ENCODE assay signal across 23 cellular contexts in the genomic region with DNA sequence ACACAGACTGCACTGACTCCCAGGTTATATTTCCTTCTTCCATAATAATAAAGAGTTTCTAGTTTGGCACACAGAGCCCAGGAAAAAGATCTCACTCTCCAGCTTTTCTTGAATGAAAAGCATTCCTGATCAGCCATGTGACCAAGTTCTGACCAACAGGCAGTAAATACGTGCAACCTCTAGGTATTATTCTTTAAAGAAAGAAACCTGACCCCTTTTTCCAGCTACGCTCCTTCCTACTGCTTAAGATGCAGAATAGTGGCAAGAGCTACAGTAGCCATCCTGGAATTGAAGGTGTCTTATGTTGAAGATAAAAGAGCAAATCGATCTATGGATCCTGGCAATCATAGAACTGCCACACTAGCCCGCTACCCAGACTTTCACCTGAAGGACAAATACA.
DNase-seq lines count a peak whose midpoint lies in the region; ATAC-seq and TF ChIP-seq lines count a peak whose summit lies in the region.
"Had no signal": no experiment of that assay in that cellular context is flagged by ENCODE, and none has a peak within 500 bp of the region (broad histone marks: within the 10 kb centered on the region; RNA-seq: fewer than 3 reads in every experiment).

No MANE protein-coding gene starts in this region.

- peaks cover 15% of the 10 kb centered on the region; the same call in 1 of the 2 replicates for H3K4me1 ChIP-seq in iPS-20b (ENCODE audit: insufficient read depth, low read length)
- H3K4me1 ChIP-seq: suprapubic skin, uterus had no signal

- no peak overlapping the region for H3K27ac ChIP-seq in iPS-20b (ENCODE audit: low read length)
- H3K27ac ChIP-seq: esophagus squamous epithelium, gastroesophageal sphincter, neutrophil, suprapubic skin, uterus had no signal

- no peaks in the 10 kb centered on the region for H3K9me3 Mint-ChIP-seq in progenitor cell of endocrine pancreas (ENCODE audit: low read depth)
- H3K9me3 Mint-ChIP-seq: activated B cell treated with CpG ODN at 0.5 μM for 24 hours; activated T-helper 2 cell treated with anti-CD3 and anti-CD28 coated beads, Interferon-gamma antibody, Interleukin-2, Interleukin-4, amounts not matched to agents 10 μg/mL and 5 μg/mL and 100 μg/mL, durations not matched to agents 14 hours and 24 hours and 36 hours; HFFc6 had no signal

- no peaks in the 10 kb centered on the region for H3K9me3 ChIP-seq in iPS-20b (ENCODE audit: insufficient read depth, low read depth, low read length)
- H3K9me3 ChIP-seq: esophagus squamous epithelium, gastroesophageal sphincter, neutrophil, suprapubic skin, uterus had no signal

- peak overlapping the region; percentile 83 for H3K27ac Mint-ChIP-seq in progenitor cell of endocrine pancreas
- H3K27ac Mint-ChIP-seq: activated B cell treated with CpG ODN at 0.5 μM for 24 hours; activated T-helper 2 cell treated with anti-CD3 and anti-CD28 coated beads, Interferon-gamma antibody, Interleukin-2, Interleukin-4, amounts not matched to agents 10 μg/mL and 5 μg/mL and 100 μg/mL, durations not matched to agents 14 hours and 24 hours and 36 hours; HFFc6 had no signal

- no peak for ATAC-seq in HG02798 (IDR thresholded peaks at IDR 0.05; ENCODE audit: poor library complexity, unreplicated experiment)
- ATAC-seq: gastroesophageal sphincter had no signal

- peak overlapping the region; percentile 5; the same call in 1 of the 2 replicates for H3K9ac ChIP-seq in iPS-20b (ENCODE audit: low read depth, low read length)

- H3K4me3 Mint-ChIP-seq in progenitor cell of endocrine pancreas (ENCODE audit: low read depth), result no peak overlapping the region
- H3K4me3 Mint-ChIP-seq: activated B cell treated with CpG ODN at 0.5 μM for 24 hours, HFFc6 had no signal

- no peaks in the 10 kb centered on the region for H3K27me3 Mint-ChIP-seq in progenitor cell of endocrine pancreas
- H3K27me3 Mint-ChIP-seq: activated B cell treated with CpG ODN at 0.5 μM for 24 hours had no signal

- H3K4me1 Mint-ChIP-seq in progenitor cell of endocrine pancreas (ENCODE audit: low read depth), result peaks cover 5% of the 10 kb centered on the region

- no peaks in the 10 kb centered on the region for H3K27me3 ChIP-seq in iPS-20b (ENCODE audit: insufficient read depth, low read length)
- H3K27me3 ChIP-seq: esophagus squamous epithelium, gastroesophageal sphincter, neutrophil, suprapubic skin, uterus had no signal

- no peaks in the 10 kb centered on the region for H3K36me3 Mint-ChIP-seq in progenitor cell of endocrine pancreas (ENCODE audit: insufficient read depth)

- POLR2A ChIA-PET in HEK293T (lab: Yijun Ruan, JAX), result interaction anchor here (0.6 to 1.1 kb wide), 2 partner anchors 75 to 162 kb away, joined by 3 read pairs; no protein-coding TSS in a partner anchor

- no peak for TF ChIP-seq CTCF in progenitor cell of endocrine pancreas (IDR thresholded peaks at IDR 0.05; ENCODE audit: unreplicated experiment)

- CTCF ChIA-PET in HEK293T (lab: Yijun Ruan, JAX), result interaction anchor here (0.7 kb wide), 2 partner anchors 97 to 415 kb away, joined by 3 to 4 read pairs; no protein-coding TSS in a partner anchor

- H3K36me3 ChIP-seq in iPS-20b (ENCODE audit: insufficient read depth, low read depth, low read length), result no peaks in the 10 kb centered on the region
- H3K36me3 ChIP-seq: esophagus squamous epithelium, gastroesophageal sphincter, neutrophil, suprapubic skin, uterus had no signal

- peak overlapping the region; percentile 41 for H3K4me3 ChIP-seq in iPS-20b (ENCODE audit: low read length)
- H3K4me3 ChIP-seq: esophagus squamous epithelium, gastroesophageal sphincter, suprapubic skin, uterus had no signal

- DNase-seq in HEK293T (ENCODE audit: extremely low spot score) (peak; percentile 18), astrocyte of the hippocampus (ENCODE audit: low read depth, low spot score) (peak; percentile 34), progenitor cell of endocrine pancreas (ENCODE audit: low spot score, unreplicated experiment) (no peak), DMS79 treated with DMSO at 0.1 percent for 48 hours (lab: John Stamatoyannopoulos, UW) (no peak), dedifferentiated amniotic fluid mesenchymal stem cell (ENCODE audit: extremely low spot score) (no peak)
- DNase-seq: activated B cell treated with CpG ODN at 0.5 μM for 24 hours; activated CD4-positive, alpha-beta T cell treated with anti-CD3 and anti-CD28 coated beads, Interleukin-2, amount 50 U/mL, for 48 hours; activated CD8-positive, alpha-beta memory T cell treated with anti-CD3 and anti-CD28 coated beads, Interleukin-2, amount 50 U/mL, for 48 hours; effector memory CD4-positive, alpha-beta T cell; esophagus squamous epithelium; HFFc6; NCI-H1092 treated with DMSO at 0.1 percent for 48 hours; NCI-H2029 treated with DMSO at 0.1 percent for 48 hours; NCI-H510A; stimulated activated CD4-positive, alpha-beta T cell treated with anti-CD3 and anti-CD28 coated beads, Interleukin-1b, Interleukin-23, amount 100 ng/mL, for 48 hours; T-helper 9 cell; uterus had no signal

TF ChIP-seq in HEK293T, 16 proteins besides CTCF, POLR2A, EP300 and RAD21:
- no peak for TF ChIP-seq FOXA1 (IDR thresholded peaks at IDR 0.05)
- no peak for TF ChIP-seq HDGF (IDR thresholded peaks at IDR 0.05; ENCODE audit: borderline replicate concordance)
- TF ChIP-seq SP1 (IDR thresholded peaks at IDR 0.05), result no peak
- TF ChIP-seq ARNT (IDR thresholded peaks at IDR 0.05), result no peak
- TF ChIP-seq FOXK2 (IDR thresholded peaks at IDR 0.05), result no peak
- no peak for TF ChIP-seq BHLHE40 (IDR thresholded peaks at IDR 0.05; ENCODE audit: borderline replicate concordance)
- TF ChIP-seq ZNF384 (IDR thresholded peaks at IDR 0.05), result no peak
- no peak for TF ChIP-seq L3MBTL2 (conservative IDR thresholded peaks at IDR 0.05)
- TF ChIP-seq CTBP1 (IDR thresholded peaks at IDR 0.05; ENCODE audit: borderline replicate concordance), result no peak
- no peak for TF ChIP-seq NFRKB (IDR thresholded peaks at IDR 0.05)
- TF ChIP-seq SUZ12 (IDR thresholded peaks at IDR 0.05), result no peak
- TF ChIP-seq FOXM1 (IDR thresholded peaks at IDR 0.05; ENCODE audit: borderline replicate concordance), result no peak
- TF ChIP-seq ELF4 (IDR thresholded peaks at IDR 0.05), result no peak
- TF ChIP-seq TARDBP (IDR thresholded peaks at IDR 0.05), result no peak
- no peak for TF ChIP-seq LEF1 (IDR thresholded peaks at IDR 0.05; ENCODE audit: borderline replicate concordance)
- TF ChIP-seq, protein P1, sequence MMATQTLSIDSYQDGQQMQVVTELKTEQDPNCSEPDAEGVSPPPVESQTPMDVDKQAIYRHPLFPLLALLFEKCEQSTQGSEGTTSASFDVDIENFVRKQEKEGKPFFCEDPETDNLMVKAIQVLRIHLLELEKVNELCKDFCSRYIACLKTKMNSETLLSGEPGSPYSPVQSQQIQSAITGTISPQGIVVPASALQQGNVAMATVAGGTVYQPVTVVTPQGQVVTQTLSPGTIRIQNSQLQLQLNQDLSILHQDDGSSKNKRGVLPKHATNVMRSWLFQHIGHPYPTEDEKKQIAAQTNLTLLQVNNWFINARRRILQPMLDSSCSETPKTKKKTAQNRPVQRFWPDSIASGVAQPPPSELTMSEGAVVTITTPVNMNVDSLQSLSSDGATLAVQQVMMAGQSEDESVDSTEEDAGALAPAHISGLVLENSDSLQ (IDR thresholded peaks at IDR 0.05), result no peak
TF ChIP-seq in HEK293T: peak in this region for 0.

Comparison
In these comparisons a context has a peak if more than half of its experiments do, and no peak if none do; other contexts are left out.
1. DNase-seq: peak in HEK293T (single experiment) and astrocyte of the hippocampus (single experiment); none in progenitor cell of endocrine pancreas (single experiment), DMS79 treated with DMSO at 0.1 percent for 48 hours (single experiment) and dedifferentiated amniotic fluid mesenchymal stem cell (single experiment).